ENCODE assay signal across 12 cellular contexts in the genomic region with DNA sequence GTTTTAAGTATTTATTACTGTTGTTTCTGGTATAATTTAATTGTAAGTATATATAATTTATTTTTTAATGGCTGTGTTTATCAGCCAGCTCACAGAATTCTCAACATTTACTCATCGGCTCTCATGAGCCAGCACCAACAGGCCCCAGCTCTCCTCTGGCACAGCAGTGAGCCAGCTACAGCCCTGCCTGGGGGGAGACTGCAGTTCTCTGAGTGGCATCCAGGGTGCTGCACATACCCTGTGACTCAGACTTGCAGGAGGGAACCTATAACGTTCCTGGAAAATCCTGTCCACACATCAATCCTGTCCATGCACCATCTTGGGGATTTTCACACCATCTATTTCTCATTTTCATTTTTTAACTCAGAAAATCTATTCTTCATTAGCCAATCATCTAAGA. TPM values are rescaled to one million over a fixed set of nuclear protein-coding genes. Genes with fewer than 3 reads are reported as not detected.
DNase-seq lines count a peak whose midpoint lies in the region; ATAC-seq and TF ChIP-seq lines count a peak whose summit lies in the region.
"Had no signal": no experiment of that assay in that cellular context is flagged by ENCODE, and none has a peak within 500 bp of the region (broad histone marks: within the 10 kb centered on the region; RNA-seq: fewer than 3 reads in every experiment).

No MANE protein-coding gene starts in this region.

- H3F3A ChIP-seq in SK-N-SH (replicated peaks; ENCODE audit: insufficient read depth) = no peaks in the 10 kb centered on the region

- H3K4me3 ChIP-seq in SK-N-SH (ENCODE audit: low read depth in 2 of 2, low read length in 1 of 2) (no peak overlapping the region), fibroblast of villous mesenchyme (ENCODE audit: low read depth, low read length) (no peak overlapping the region)

- H3K36me3 ChIP-seq in SK-N-SH (replicated peaks in 1 of 2; ENCODE audit: control insufficient read depth in 1 of 2, insufficient read depth in 2 of 2, low read length in 1 of 2) = no peaks in the 10 kb centered on the region

- no peak for ATAC-seq in natural killer cell treated with Interleukin-12 subunit alpha and Interleukin-12 subunit beta and Interleukin-15 and Interleukin-18, amount 100 ng/mL, for 72 hours

- no peak overlapping the region for H3K27ac Mint-ChIP-seq in natural killer cell treated with Interleukin-12 subunit alpha and Interleukin-12 subunit beta and Interleukin-15 and Interleukin-18, amount 100 ng/mL, for 72 hours
- H3K27ac Mint-ChIP-seq: activated naive CD8-positive, alpha-beta T cell treated with anti-CD3 and anti-CD28 coated beads for 36 hours had no signal

- H3K27ac ChIP-seq in SK-N-SH (ENCODE audit: low read depth in 2 of 2, low read length in 1 of 2) = peak overlapping the region in 1 of 2 experiments; percentile 55; a peak in 1 of 4 replicates

- H3K9ac ChIP-seq in SK-N-SH = no peak overlapping the region

- TF ChIP-seq RAD21 in SK-N-SH (IDR thresholded peaks at IDR 0.05; ENCODE audit: low read length) = 0 out of 2 replicates have a peak, but pooled peaks have one; percentile 14

- peaks cover 5% of the 10 kb centered on the region for H3K36me3 Mint-ChIP-seq in natural killer cell treated with Interleukin-12 subunit alpha and Interleukin-12 subunit beta and Interleukin-15 and Interleukin-18, amount 100 ng/mL, for 72 hours
- H3K36me3 Mint-ChIP-seq: activated naive CD8-positive, alpha-beta T cell treated with anti-CD3 and anti-CD28 coated beads for 36 hours had no signal

- POLR2A ChIA-PET in SK-N-SH (lab: Yijun Ruan, JAX) = interaction anchor here (0.8 kb wide), 1 partner anchor 130 kb away, joined by 3 read pairs; a partner anchor contains a TSS

- H3K9me3 Mint-ChIP-seq in natural killer cell treated with Interleukin-12 subunit alpha and Interleukin-12 subunit beta and Interleukin-15 and Interleukin-18, amount 100 ng/mL, for 72 hours = no peaks in the 10 kb centered on the region

- no peak overlapping the region for H3K4me3 Mint-ChIP-seq in natural killer cell treated with Interleukin-12 subunit alpha and Interleukin-12 subunit beta and Interleukin-15 and Interleukin-18, amount 100 ng/mL, for 72 hours
- H3K4me3 Mint-ChIP-seq: activated naive CD8-positive, alpha-beta T cell treated with anti-CD3 and anti-CD28 coated beads for 36 hours had no signal

- H3K4me1 ChIP-seq in SK-N-SH (ENCODE audit: control insufficient read depth in 1 of 2, insufficient read depth in 2 of 2, low read depth in 1 of 2, low read length in 1 of 2) = peaks cover 0 to 14% of the 10 kb centered on the region in 2 experiments; a peak in 1 of 4 replicates

- H3K4me1 Mint-ChIP-seq in natural killer cell treated with Interleukin-12 subunit alpha and Interleukin-12 subunit beta and Interleukin-15 and Interleukin-18, amount 100 ng/mL, for 72 hours (ENCODE audit: low read depth in 2 of 2) = no peaks in the 10 kb centered on the region
- H3K4me1 Mint-ChIP-seq: activated naive CD8-positive, alpha-beta T cell treated with anti-CD3 and anti-CD28 coated beads for 36 hours had no signal

- peak; percentile 38 for TF ChIP-seq CTCF in SK-N-SH (IDR thresholded peaks at IDR 0.05)
- TF ChIP-seq CTCF in fibroblast of villous mesenchyme (IDR thresholded peaks at IDR 0.05; ENCODE audit: insufficient read depth, low read depth, low read length) = peak; percentile 20

- H4K20me1 ChIP-seq in SK-N-SH (ENCODE audit: insufficient read depth) = no peaks in the 10 kb centered on the region

- no peak for TF ChIP-seq EP300 in SK-N-SH (IDR thresholded peaks at IDR 0.05; ENCODE audit: borderline replicate concordance in 1 of 2, low read depth in 1 of 2, low read length in 1 of 2)

- no peak overlapping the region for H3K4me2 ChIP-seq in SK-N-SH

- no peak overlapping the region for H2AFZ ChIP-seq in SK-N-SH (ENCODE audit: low read depth)

- H3K9me3 ChIP-seq in SK-N-SH = no peaks in the 10 kb centered on the region

- H3K9me2 ChIP-seq in SK-N-SH = no peaks in the 10 kb centered on the region

- DNase-seq in NCI-H146 (lab: John Stamatoyannopoulos, UW) (peak; percentile 9), NCI-H146 treated with DMSO at 0.1 percent for 48 hours (lab: John Stamatoyannopoulos, UW; ENCODE audit: unreplicated experiment) (no peak), SK-N-SH (peak; percentile 75), fibroblast of villous mesenchyme (ENCODE audit: low read depth) (no peak), stromal cell of bone marrow (ENCODE audit: low read depth) (peak; percentile 7), NCI-H1417 treated with DMSO at 0.1 percent for 48 hours (lab: John Stamatoyannopoulos, UW) (no peak), NCI-H526 treated with DMSO at 0.1 percent for 48 hours (lab: John Stamatoyannopoulos, UW) (no peak)
- DNase-seq in natural killer cell treated with Interleukin-12 subunit alpha and Interleukin-12 subunit beta and Interleukin-15 and Interleukin-18, amount 100 ng/mL, for 72 hours (ENCODE audit: low spot score) = no peak
- DNase-seq: activated CD4-positive, alpha-beta T cell treated with anti-CD3 and anti-CD28 coated beads, Interleukin-2, amount 50 U/mL, for 1 hour; activated naive CD8-positive, alpha-beta T cell treated with anti-CD3 and anti-CD28 coated beads for 36 hours; retina had no signal

- no peaks in the 10 kb centered on the region for H3K79me2 ChIP-seq in SK-N-SH (ENCODE audit: insufficient read depth)

- H3K27me3 Mint-ChIP-seq in natural killer cell treated with Interleukin-12 subunit alpha and Interleukin-12 subunit beta and Interleukin-15 and Interleukin-18, amount 100 ng/mL, for 72 hours = peaks cover 6 to 14% of the 10 kb centered on the region in 2 donors

- no peaks in the 10 kb centered on the region for H3K27me3 ChIP-seq in SK-N-SH (ENCODE audit: insufficient read depth)

- CTCF ChIA-PET in SK-N-SH (lab: Yijun Ruan, JAX) = interaction anchor here (0.8 to 5.3 kb wide), 10 partner anchors 12 to 482 kb away, joined by 3 to 37 read pairs (median 4); no protein-coding TSS in a partner anchor

- WGBS in SK-N-SH (ENCODE audit: low lambda C conversion rate) = 23% methylated on average over 2 of the region's 2 CpGs

TF ChIP-seq in SK-N-SH, 30 proteins besides CTCF, POLR2A, EP300 and RAD21:
- TF ChIP-seq MXI1 (IDR thresholded peaks at IDR 0.05; ENCODE audit: low read depth, low read length) (0 out of 2 replicates have a peak, but pooled peaks have one; percentile 27), RFX5 (IDR thresholded peaks at IDR 0.05; ENCODE audit: low read length) (no peak), GATA2 (CRISPR knock-in tag; IDR thresholded peaks at IDR 0.05) (no peak)
- TF ChIP-seq, protein P1, sequence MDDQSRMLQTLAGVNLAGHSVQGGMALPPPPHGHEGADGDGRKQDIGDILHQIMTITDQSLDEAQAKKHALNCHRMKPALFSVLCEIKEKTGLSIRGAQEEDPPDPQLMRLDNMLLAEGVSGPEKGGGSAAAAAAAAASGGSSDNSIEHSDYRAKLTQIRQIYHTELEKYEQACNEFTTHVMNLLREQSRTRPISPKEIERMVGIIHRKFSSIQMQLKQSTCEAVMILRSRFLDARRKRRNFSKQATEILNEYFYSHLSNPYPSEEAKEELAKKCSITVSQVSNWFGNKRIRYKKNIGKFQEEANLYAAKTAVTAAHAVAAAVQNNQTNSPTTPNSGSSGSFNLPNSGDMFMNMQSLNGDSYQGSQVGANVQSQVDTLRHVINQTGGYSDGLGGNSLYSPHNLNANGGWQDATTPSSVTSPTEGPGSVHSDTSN (IDR thresholded peaks at IDR 0.05) = 0 out of 2 replicates have a peak, but pooled peaks have one; percentile 10

RNA-seq across cellular contexts. Expression of a gene that starts 36.5 kb away (rescaled TPM):
- polyA plus RNA-seq in SK-N-SH (2012; rRNA removed) = 0.48 and 0.55 TPM in 2 replicates
- polyA plus RNA-seq in SK-N-SH (2012; cell fraction: cytosol; rRNA removed) = 0.26 and 0.31 TPM in 2 replicates
- 0.82 and 1.5 TPM in 2 replicates for polyA plus RNA-seq in SK-N-SH (2012; cell fraction: nucleus; rRNA removed)
- under 0.01 TPM in 2 replicates for total RNA-seq in fibroblast of villous mesenchyme
- total RNA-seq in natural killer cell treated with Interleukin-12 subunit alpha and Interleukin-12 subunit beta and Interleukin-15 and Interleukin-18, amount 100 ng/mL, for 72 hours = under 1 TPM in 1 of 2 donors, not detected in 1; 0.42 TPM
- total RNA-seq: OCI-LY7 had no signal

Comparison
In these comparisons a context has a peak if more than half of its experiments do, and no peak if none do; other contexts are left out.
1. DNase-seq: peak in NCI-H146 (single experiment), SK-N-SH (single experiment) and stromal cell of bone marrow (single experiment); none in NCI-H146 treated with DMSO at 0.1 percent for 48 hours (single experiment), fibroblast of villous mesenchyme (single experiment), natural killer cell treated with Interleukin-12 subunit alpha and Interleukin-12 subunit beta and Interleukin-15 and Interleukin-18, amount 100 ng/mL, for 72 hours (single experiment), NCI-H1417 treated with DMSO at 0.1 percent for 48 hours (single experiment) and NCI-H526 treated with DMSO at 0.1 percent for 48 hours (single experiment).